In genomic region chr6:18039481-18039880, GRCh38 we compare ENCODE assay signal across 2 cellular contexts.
A peak's percentile ranks its signal among the peaks of the same experiment; 100 is the strongest.
TF ChIP-seq lines count a peak whose summit lies in the region.

No MANE protein-coding gene starts in this region.

TF ChIP-seq in IMR-90, 13 proteins besides CTCF, POLR2A, EP300 and RAD21:
- TF ChIP-seq FOS (IDR thresholded peaks at IDR 0.05; ENCODE audit: low read depth, low read length) (no peak), CEBPB (IDR thresholded peaks at IDR 0.05; ENCODE audit: low read depth, low read length) (peak; percentile 9; the same call in 1 of the 2 replicates)

TF ChIP-seq in K562, 482 proteins besides CTCF, POLR2A, EP300 and RAD21:
- TF ChIP-seq FOXP1 (CRISPR knock-in tag; IDR thresholded peaks at IDR 0.05): no peak
- no peak for TF ChIP-seq MITF (IDR thresholded peaks at IDR 0.05)
- TF ChIP-seq CHD7 (IDR thresholded peaks at IDR 0.05; ENCODE audit: low read depth, low read length): no peak
- no peak for TF ChIP-seq ZNF740 (CRISPR knock-in tag; IDR thresholded peaks at IDR 0.05)
- no peak for TF ChIP-seq ZNF740 (tag; IDR thresholded peaks at IDR 0.05)
- TF ChIP-seq TCF15 (CRISPR knock-in tag; IDR thresholded peaks at IDR 0.05): no peak
- TF ChIP-seq HDAC3 (IDR thresholded peaks at IDR 0.05; ENCODE audit: borderline replicate concordance, partially characterized antibody): no peak
- TF ChIP-seq TBL1XR1 (IDR thresholded peaks at IDR 0.05; ENCODE audit: low read length in 2 of 2): no peak
- TF ChIP-seq NCOA1 (IDR thresholded peaks at IDR 0.05; ENCODE audit: low read depth): no peak
- no peak for TF ChIP-seq MGA (IDR thresholded peaks at IDR 0.05)
- TF ChIP-seq DACH1 (IDR thresholded peaks at IDR 0.05; ENCODE audit: partially characterized antibody): no peak
